Comparison of ENCODE assay signal across 9 cellular contexts in genomic region chr5:175246242-175246891, GRCh38.
A peak's percentile ranks its signal among the peaks of the same experiment; 100 is the strongest.
DNase-seq lines count a peak whose midpoint lies in the region; ATAC-seq and TF ChIP-seq lines count a peak whose summit lies in the region.
"Had no signal": no experiment of that assay in that cellular context is flagged by ENCODE, and none has a peak within 500 bp of the region (broad histone marks: within the 10 kb centered on the region; RNA-seq: fewer than 3 reads in every experiment).

No MANE protein-coding gene starts in this region.

- intact Hi-C loops in sigmoid colon (cut with DNase I) = no loop called here

- no peak for TF ChIP-seq CTCF in sigmoid colon (IDR thresholded peaks at IDR 0.05)

- H3K27me3 ChIP-seq in skeletal muscle satellite cell (ENCODE audit: control insufficient read depth, insufficient read depth, low read length) = no peaks in the 10 kb centered on the region
- H3K27me3 ChIP-seq in sigmoid colon = no peaks in the 10 kb centered on the region

- ATAC-seq in GM18870 (IDR thresholded peaks at IDR 0.05; ENCODE audit: unreplicated experiment) (no peak), GM19452 (IDR thresholded peaks at IDR 0.05; ENCODE audit: unreplicated experiment) (no peak)

- H3K4me1 ChIP-seq in skeletal muscle satellite cell (ENCODE audit: control insufficient read depth, insufficient read depth, low read length) (peaks cover 22% of the 10 kb centered on the region), sigmoid colon (peaks cover 0 to 14% (median 9%) of the 10 kb centered on the region in 4 donors)

- no peak overlapping the region for H3K4me3 ChIP-seq in skeletal muscle satellite cell (ENCODE audit: low read length)
- H3K4me3 ChIP-seq in sigmoid colon = no peak overlapping the region

- no peaks in the 10 kb centered on the region for H3K36me3 ChIP-seq in skeletal muscle satellite cell (ENCODE audit: insufficient read depth, low read length)
- no peaks in the 10 kb centered on the region for H3K36me3 ChIP-seq in sigmoid colon

- H3K27ac ChIP-seq in epithelial cell of prostate (peak overlapping the region; percentile 10), sigmoid colon (no peak overlapping the region)

- DNase-seq in GM04504 (ENCODE audit: low read depth) (peak; percentile 87), RPMI7951 (ENCODE audit: low read depth) (peak; percentile 99), epithelial cell of prostate (ENCODE audit: low read depth, low spot score) (peak; percentile 74), HUDEP-2 (lab: John Stamatoyannopoulos, UW; ENCODE audit: unreplicated experiment in 76 of 76) (no peak), sigmoid colon (no peak)
- DNase-seq: activated naive CD4-positive, alpha-beta T cell treated with Interleukin-2 at 50 U/mL for 16 hours had no signal

- no peak for TF ChIP-seq EP300 in sigmoid colon (IDR thresholded peaks at IDR 0.05)

- no peak for TF ChIP-seq POLR2A in sigmoid colon (IDR thresholded peaks at IDR 0.05)

- WGBS in sigmoid colon, 2 donors = 66 to 73% methylated on average over 8 of the region's 8 CpGs

- H3K4me2 ChIP-seq in skeletal muscle satellite cell (ENCODE audit: low read length) = peak overlapping the region; percentile 50

- H3K9me3 ChIP-seq in skeletal muscle satellite cell (replicated peaks; ENCODE audit: low read length) (no peaks in the 10 kb centered on the region), sigmoid colon (no peaks in the 10 kb centered on the region)

- peak overlapping the region; percentile 48 for H3K9ac ChIP-seq in skeletal muscle satellite cell (ENCODE audit: low read depth, low read length)

Comparison
In these comparisons a context has a peak if more than half of its experiments do, and no peak if none do; other contexts are left out.
1. DNase-seq: peak in GM04504 (single experiment), RPMI7951 (single experiment) and epithelial cell of prostate (single experiment); none in HUDEP-2 (0 of 76) and sigmoid colon (single experiment).